Comparison of ENCODE assay signal across 1 cellular context in genomic region chr5:111142932-111143331, GRCh38.
TF ChIP-seq lines count a peak whose summit lies in the region.

No MANE protein-coding gene starts in this region.

TF ChIP-seq in HEK293, 187 proteins besides CTCF, POLR2A, EP300 and RAD21 (continued from another document):
- TF ChIP-seq ZNF654 (tag by site-specific recombination; IDR thresholded peaks at IDR 0.05; ENCODE audit: low read depth) (peak; percentile 34), ZFP41 (tag by site-specific recombination; IDR thresholded peaks at IDR 0.05; ENCODE audit: borderline replicate concordance) (no peak), WT1 (tag by site-specific recombination; IDR thresholded peaks at IDR 0.05) (no peak)
